In genomic region chr10:75286901-75287300, GRCh38 we compare ENCODE assay signal across 21 cellular contexts. TPM values are rescaled to one million over a fixed set of nuclear protein-coding genes. Genes with fewer than 3 reads are reported as not detected.
DNase-seq lines count a peak whose midpoint lies in the region; ATAC-seq and TF ChIP-seq lines count a peak whose summit lies in the region.
"Had no signal": no experiment of that assay in that cellular context is flagged by ENCODE, and none has a peak within 500 bp of the region (broad histone marks: within the 10 kb centered on the region; RNA-seq: fewer than 3 reads in every experiment).

No MANE protein-coding gene starts in this region.

- no peaks in the 10 kb centered on the region for H3K4me1 ChIP-seq in colonic mucosa
- H3K4me1 ChIP-seq: BLaER1 had no signal

- CTCF ChIA-PET in activated CD8-positive, alpha-beta memory T cell treated with anti-CD3 and anti-CD28 coated beads, Interleukin-2, amount 10 ng/mL, durations not matched to agents 7 days and 5 days (lab: Charles Lee): no interaction called here

- no peak overlapping the region for H3K9ac ChIP-seq in colonic mucosa (ENCODE audit: low read depth in 2 of 2, low read length in 2 of 2)
- H3K9ac ChIP-seq: BLaER1, GM23248 had no signal

- TF ChIP-seq CTCF in colonic mucosa (IDR thresholded peaks at IDR 0.05): no peak
- TF ChIP-seq CTCF in osteocyte (IDR thresholded peaks at IDR 0.05): no peak
- TF ChIP-seq CTCF in type B pancreatic cell (conservative IDR thresholded peaks at IDR 0.05): no peak

- intact Hi-C loops in colonic mucosa (cut with DNase I): no loop called here

- H3K4me3 Mint-ChIP-seq in activated CD8-positive, alpha-beta memory T cell treated with anti-CD3 and anti-CD28 coated beads, Interleukin-2, amount 10 ng/mL, durations not matched to agents 7 days and 5 days: no peak overlapping the region
- H3K4me3 Mint-ChIP-seq in osteocyte (ENCODE audit: unreplicated experiment) (no peak overlapping the region), type B pancreatic cell (no peak overlapping the region)
- H3K4me3 Mint-ChIP-seq: B cell; CD4-positive, CD25-positive, alpha-beta regulatory T cell; CD8-positive, alpha-beta T cell had no signal

- no peaks in the 10 kb centered on the region for H3K36me3 ChIP-seq in colonic mucosa
- H3K36me3 ChIP-seq: BLaER1 had no signal

- no peak overlapping the region for H3K27ac ChIP-seq in colonic mucosa
- H3K27ac ChIP-seq: 22Rv1, BLaER1, C4-2B, GM23248 had no signal

- no peaks in the 10 kb centered on the region for H3K9me3 ChIP-seq in colonic mucosa
- H3K9me3 ChIP-seq: BLaER1 had no signal

- H3K4me1 Mint-ChIP-seq in activated CD8-positive, alpha-beta memory T cell treated with anti-CD3 and anti-CD28 coated beads, Interleukin-2, amount 10 ng/mL, durations not matched to agents 7 days and 5 days: no peaks in the 10 kb centered on the region
- peaks cover 12% of the 10 kb centered on the region for H3K4me1 Mint-ChIP-seq in osteocyte (ENCODE audit: unreplicated experiment)
- peaks cover 48% of the 10 kb centered on the region for H3K4me1 Mint-ChIP-seq in type B pancreatic cell (ENCODE audit: unreplicated experiment)
- H3K4me1 Mint-ChIP-seq: B cell; CD4-positive, CD25-positive, alpha-beta regulatory T cell had no signal

- peaks cover 37% of the 10 kb centered on the region for H3K27me3 Mint-ChIP-seq in activated CD8-positive, alpha-beta memory T cell treated with anti-CD3 and anti-CD28 coated beads, Interleukin-2, amount 10 ng/mL, durations not matched to agents 7 days and 5 days
- H3K27me3 Mint-ChIP-seq in osteocyte (ENCODE audit: unreplicated experiment): peaks cover 18% of the 10 kb centered on the region
- H3K27me3 Mint-ChIP-seq in type B pancreatic cell: peaks cover 20% of the 10 kb centered on the region

- no peak for ATAC-seq in activated CD8-positive, alpha-beta memory T cell treated with anti-CD3 and anti-CD28 coated beads, Interleukin-2, amount 10 ng/mL, durations not matched to agents 7 days and 5 days
- ATAC-seq in GM18858 (IDR thresholded peaks at IDR 0.05; ENCODE audit: unreplicated experiment) (no peak), HG03521 (IDR thresholded peaks at IDR 0.05; ENCODE audit: unreplicated experiment) (no peak)
- ATAC-seq: CD8-positive, alpha-beta T cell; GM12878 had no signal

- H3K27me3 ChIP-seq in colonic mucosa: no peaks in the 10 kb centered on the region
- H3K27me3 ChIP-seq: BLaER1 had no signal

- no peak overlapping the region for H3K27ac Mint-ChIP-seq in activated CD8-positive, alpha-beta memory T cell treated with anti-CD3 and anti-CD28 coated beads, Interleukin-2, amount 10 ng/mL, durations not matched to agents 7 days and 5 days
- no peak overlapping the region for H3K27ac Mint-ChIP-seq in osteocyte (ENCODE audit: unreplicated experiment)
- no peak overlapping the region for H3K27ac Mint-ChIP-seq in type B pancreatic cell
- H3K27ac Mint-ChIP-seq: B cell; CD4-positive, CD25-positive, alpha-beta regulatory T cell; CD8-positive, alpha-beta T cell had no signal

- no peaks in the 10 kb centered on the region for H3K9me3 Mint-ChIP-seq in activated CD8-positive, alpha-beta memory T cell treated with anti-CD3 and anti-CD28 coated beads, Interleukin-2, amount 10 ng/mL, durations not matched to agents 7 days and 5 days (ENCODE audit: low read depth)
- H3K9me3 Mint-ChIP-seq in osteocyte (ENCODE audit: unreplicated experiment) (no peaks in the 10 kb centered on the region), type B pancreatic cell (peaks cover 25% of the 10 kb centered on the region)
- H3K9me3 Mint-ChIP-seq: CD8-positive, alpha-beta T cell had no signal

- peak; percentile 46 for DNase-seq in activated CD8-positive, alpha-beta memory T cell treated with anti-CD3 and anti-CD28 coated beads, Interleukin-2, amount 50 U/mL, for 48 hours
- no peak for DNase-seq in activated CD8-positive, alpha-beta memory T cell treated with anti-CD3 and anti-CD28 coated beads, Interleukin-2, amount 10 ng/mL, durations not matched to agents 7 days and 5 days
- peak; percentile 16 for DNase-seq in colonic mucosa
- peak; percentile 66 for DNase-seq in osteocyte (ENCODE audit: extremely low spot score, unreplicated experiment)
- DNase-seq in type B pancreatic cell (ENCODE audit: extremely low spot score, unreplicated experiment): peak; percentile 49
- DNase-seq in NCI-H2107 treated with DMSO at 0.1 percent for 48 hours (lab: John Stamatoyannopoulos, UW; ENCODE audit: unreplicated experiment): no peak
- DNase-seq: Caco-2; CD4-positive, CD25-positive, alpha-beta regulatory T cell; CD8-positive, alpha-beta T cell; DMS 273 treated with DMSO at 0.1 percent for 48 hours; DMS79; GDM1; HCEC 1CT had no signal

- H3K36me3 Mint-ChIP-seq in activated CD8-positive, alpha-beta memory T cell treated with anti-CD3 and anti-CD28 coated beads, Interleukin-2, amount 10 ng/mL, durations not matched to agents 7 days and 5 days: no peaks in the 10 kb centered on the region
- no peaks in the 10 kb centered on the region for H3K36me3 Mint-ChIP-seq in osteocyte (ENCODE audit: unreplicated experiment)
- peaks cover 4% of the 10 kb centered on the region for H3K36me3 Mint-ChIP-seq in type B pancreatic cell
- H3K36me3 Mint-ChIP-seq: CD4-positive, CD25-positive, alpha-beta regulatory T cell; CD8-positive, alpha-beta T cell had no signal

- no peak overlapping the region for H3K4me3 ChIP-seq in colonic mucosa
- H3K4me3 ChIP-seq: BLaER1, GM12878, GM23248 had no signal

RNA-seq across cellular contexts. Expression of gene COMTD1, which starts 51.1 kb away (rescaled TPM):
- total RNA-seq in activated CD8-positive, alpha-beta memory T cell treated with anti-CD3 and anti-CD28 coated beads, Interleukin-2, amount 10 ng/mL, durations not matched to agents 7 days and 5 days: 10 to 100 TPM; 39.8 to 43.2 TPM
- total RNA-seq in colonic mucosa (100 to 1,000 TPM in 1 of 2 donors, 10 to 100 TPM in 1; 62.6 to 117 TPM), osteocyte (12.9 and 15.7 TPM in 2 replicates), type B pancreatic cell (ENCODE audit: low replicate concordance) (40.4 and 62.6 TPM in 2 replicates)

Comparison
In these comparisons a context has a peak if more than half of its experiments do, and no peak if none do; other contexts are left out.
1. DNase-seq: peak in activated CD8-positive, alpha-beta memory T cell treated with anti-CD3 and anti-CD28 coated beads, Interleukin-2, amount 50 U/mL, for 48 hours (single experiment), colonic mucosa (single experiment), osteocyte (single experiment) and type B pancreatic cell (single experiment); none in activated CD8-positive, alpha-beta memory T cell treated with anti-CD3 and anti-CD28 coated beads, Interleukin-2, amount 10 ng/mL, durations not matched to agents 7 days and 5 days (single experiment) and NCI-H2107 treated with DMSO at 0.1 percent for 48 hours (single experiment).